ENCODE assay signal across 22 cellular contexts in genomic region chr14:26896447-26896846, GRCh38.
DNase-seq lines count a peak whose midpoint lies in the region; ATAC-seq and TF ChIP-seq lines count a peak whose summit lies in the region.
"Had no signal": no experiment of that assay in that cellular context is flagged by ENCODE, and none has a peak within 500 bp of the region (broad histone marks: within the 10 kb centered on the region; RNA-seq: fewer than 3 reads in every experiment).

No MANE protein-coding gene starts in this region.

- TF ChIP-seq CTCF in heart left ventricle (IDR thresholded peaks at IDR 0.05) (no peak), astrocyte of the cerebellum (IDR thresholded peaks at IDR 0.05; ENCODE audit: low read depth, low read length, missing control alignments) (no peak), foreskin fibroblast (IDR thresholded peaks at IDR 0.05; ENCODE audit: low read depth, low read length) (no peak)

- H3K4me1 ChIP-seq in heart left ventricle, result no peaks in the 10 kb centered on the region
- H3K4me1 ChIP-seq: A549, BLaER1, pancreas, suprapubic skin had no signal

- no peak overlapping the region for H3K4me3 ChIP-seq in heart left ventricle
- H3K4me3 ChIP-seq in astrocyte of the cerebellum (ENCODE audit: low read depth, low read length), result no peak overlapping the region
- H3K4me3 ChIP-seq in foreskin fibroblast (ENCODE audit: low read depth in 1 of 2, low read length in 2 of 2), result no peak overlapping the region
- H3K4me3 ChIP-seq: A549, BLaER1, pancreas, suprapubic skin had no signal

- intact Hi-C loops in left ventricle myocardium superior (cut with micrococcal nuclease), result no loop called here
- intact Hi-C loops in heart left ventricle (cut with DNase I), result no loop called here

- H3K9me3 ChIP-seq in heart left ventricle, result peaks cover 0 to 20% (median 0%) of the 10 kb centered on the region in 12 donors
- H3K9me3 ChIP-seq: pancreas had no signal

- H3K27ac ChIP-seq in heart left ventricle, result no peak overlapping the region
- H3K27ac ChIP-seq: A549, BLaER1, pancreas, suprapubic skin had no signal

- no peak for TF ChIP-seq POLR2A in heart left ventricle (IDR thresholded peaks at IDR 0.05)

- no peaks in the 10 kb centered on the region for H3K27me3 ChIP-seq in heart left ventricle
- H3K27me3 ChIP-seq: BLaER1, pancreas, suprapubic skin had no signal

- ATAC-seq in left ventricle myocardium superior (peak; percentile 13), heart left ventricle (no peak)
- ATAC-seq: A549; HCT116; naive thymus-derived CD4-positive, alpha-beta T cell; pancreas had no signal

- WGBS in heart left ventricle, 4 donors, result 59 to 68% (median 62%) methylated on average over 3 of the region's 3 CpGs

- in situ Hi-C loops in astrocyte of the cerebellum (cut with HindIII; ENCODE audit: low sequenced_read_pairs), result no loop called here

- DNase-seq in left ventricle myocardium superior (no peak), heart left ventricle (no peak), astrocyte of the cerebellum (ENCODE audit: low read depth) (peak; percentile 49), foreskin fibroblast (peak; percentile 38 to 82), stromal cell of bone marrow (ENCODE audit: low read depth) (peak; percentile 19), NCI-H2029 treated with DMSO at 0.1 percent for 48 hours (lab: John Stamatoyannopoulos, UW) (no peak), NCI-H1048 (lab: John Stamatoyannopoulos, UW) (no peak), DMS79 treated with DMSO at 0.1 percent for 48 hours (lab: John Stamatoyannopoulos, UW) (no peak)
- DNase-seq: activated naive CD4-positive, alpha-beta T cell treated with anti-CD3 and anti-CD28 coated beads for 36 hours; activated T-cell treated with anti-CD3 and anti-CD28 coated beads, Interleukin-2, amount 50 U/mL, for 48 hours; amygdala; Calu3; cerebellar nuclear complex; mesendoderm; naive thymus-derived CD4-positive, alpha-beta T cell; NCI-H1436 treated with DMSO at 0.1 percent for 48 hours; NCI-H524; pancreas had no signal

- no peaks in the 10 kb centered on the region for H3K36me3 ChIP-seq in heart left ventricle
- H3K36me3 ChIP-seq: BLaER1, pancreas, suprapubic skin had no signal

Comparison
In these comparisons a context has a peak if more than half of its experiments do, and no peak if none do; other contexts are left out.
1. DNase-seq: peak in astrocyte of the cerebellum (single experiment), foreskin fibroblast (2 of 2) and stromal cell of bone marrow (single experiment); none in left ventricle myocardium superior (single experiment), heart left ventricle (0 of 5), NCI-H2029 treated with DMSO at 0.1 percent for 48 hours (single experiment), NCI-H1048 (single experiment) and DMS79 treated with DMSO at 0.1 percent for 48 hours (single experiment).